10 cellular contexts compared by ENCODE assay signal in the genomic region with DNA sequence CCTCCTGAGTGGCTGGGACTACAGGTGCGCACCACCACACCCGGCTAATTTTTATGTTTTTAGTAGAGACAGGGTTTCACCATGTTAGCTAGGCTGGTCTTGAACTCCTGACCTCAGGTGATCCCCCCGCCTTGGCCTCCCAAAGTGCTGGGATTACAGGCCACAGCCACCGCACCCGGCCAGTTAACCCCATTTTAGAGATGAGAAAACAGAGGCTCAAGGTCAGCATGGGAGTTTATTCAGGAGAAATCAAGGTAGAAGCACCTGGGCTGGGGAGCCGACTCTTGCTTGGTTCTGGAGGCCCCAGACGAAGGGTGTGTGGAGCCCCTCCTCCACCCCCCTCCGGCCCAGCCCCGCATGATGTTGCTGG. TPM values are rescaled to one million over a fixed set of nuclear protein-coding genes. Genes with fewer than 3 reads are reported as not detected.
DNase-seq lines count a peak whose midpoint lies in the region; ATAC-seq and TF ChIP-seq lines count a peak whose summit lies in the region.
"Not testable (repeated sequence)": the region's sequence is repeated elsewhere in the genome, so short reads cannot be mapped to it uniquely, and the experiment has no call there.
"Had no signal": no experiment of that assay in that cellular context is flagged by ENCODE, and none has a peak within 500 bp of the region (broad histone marks: within the 10 kb centered on the region; RNA-seq: fewer than 3 reads in every experiment).

No MANE protein-coding gene starts in this region.

- peaks cover 34% of the 10 kb centered on the region for H3K4me1 ChIP-seq in ACC112 (ENCODE audit: control insufficient read depth, insufficient read depth, low read length, unreplicated experiment)
- H3K4me1 ChIP-seq in GM23338 (ENCODE audit: insufficient read depth) = peaks cover 41% of the 10 kb centered on the region
- H3K4me1 ChIP-seq in heart right ventricle = peaks cover 21 to 61% (median 50%) of the 10 kb centered on the region in 9 donors

- not testable (repeated sequence) for H3K9me3 Mint-ChIP-seq in GM23338; activated T-helper 1 cell treated with anti-CD3 and anti-CD28 coated beads, Interleukin-12 subunit alpha, Interleukin-12 subunit beta, Interleukin-2, Interleukin-4 antibody, amounts not matched to agents 30 ng/mL and 10 ng/mL and 1 ng/mL, durations not matched to agents 14 hours and 24 hours and 36 hours; MCF 10A (ENCODE audit: unreplicated experiment); naive B cell; stimulated activated memory B cell treated with anti-CD40 and anti-IgM and Interleukin-4, amounts not matched to agents 10 μg/mL and 1 μg/mL and 100 μg/mL, for 72 hours

- not testable (repeated sequence) for BruUV-seq in MCF 10A (replicated peaks; lab: Mats Ljungman, UMichigan)

- 83 to 85% methylated on average over 9 of the region's 9 CpGs for WGBS in heart right ventricle, 2 donors

- not testable (repeated sequence) for H3K9me3 ChIP-seq in SU-DHL-6 (ENCODE audit: insufficient read depth, low read length); heart right ventricle

- POLR2A ChIA-PET in MCF 10A (lab: Yijun Ruan, JAX) = interaction anchor here (1.0 to 2.5 kb wide), 4 partner anchors 9 to 24 kb away, joined by 3 to 9 read pairs (median 6); a partner anchor contains a TSS

- ATAC-seq in GM23338; heart right ventricle; naive B cell (ENCODE audit: low read depth in 2 of 2); stimulated activated memory B cell treated with anti-CD40 and anti-IgM and Interleukin-4, amounts not matched to agents 10 μg/mL and 1 μg/mL and 100 μg/mL, for 72 hours: not testable (repeated sequence)

- H3K4me2 ChIP-seq in GM23338 = peak overlapping the region; percentile 98
- peak overlapping the region; percentile 77 for H3K4me2 ChIP-seq in SU-DHL-6 (ENCODE audit: low read depth, low read length, poor library complexity, severe bottlenecking)

- CTCF ChIA-PET in MCF 10A (lab: Yijun Ruan, JAX) = interaction anchor here (0.7 kb wide), 1 partner anchor 189 kb away, joined by 3 read pairs; no protein-coding TSS in a partner anchor

- H3K36me3 ChIP-seq in ACC112 (ENCODE audit: insufficient read depth, low read length) (peaks cover 18% of the 10 kb centered on the region; the same call in 1 of the 2 replicates), GM23338 (ENCODE audit: insufficient read depth) (peaks cover 12% of the 10 kb centered on the region; the same call in 1 of the 2 replicates), heart right ventricle (peaks cover 14 to 70% (median 27%) of the 10 kb centered on the region in 9 donors)
- H3K36me3 ChIP-seq in SU-DHL-6 (ENCODE audit: low read length) = not testable (repeated sequence)

- peak overlapping the region; percentile 76 for H3K9ac ChIP-seq in SU-DHL-6 (ENCODE audit: low read length)

- H3F3A ChIP-seq in GM23338 (replicated peaks; ENCODE audit: low read depth) (peaks cover 31% of the 10 kb centered on the region), SU-DHL-6 (ENCODE audit: insufficient read depth) (peaks cover 23% of the 10 kb centered on the region)

- peaks cover 10% of the 10 kb centered on the region for H3K79me2 ChIP-seq in ACC112 (ENCODE audit: control insufficient read depth, insufficient read depth, low read length, unreplicated experiment)
- not testable (repeated sequence) for H3K79me2 ChIP-seq in GM23338 (replicated peaks; ENCODE audit: insufficient read depth); SU-DHL-6 (ENCODE audit: insufficient read depth, low read length)

- peaks cover 29% of the 10 kb centered on the region for H3K27me3 Mint-ChIP-seq in GM23338 (ENCODE audit: insufficient read depth, low read depth, poor library complexity)
- not testable (repeated sequence) for H3K27me3 Mint-ChIP-seq in activated T-helper 1 cell treated with anti-CD3 and anti-CD28 coated beads, Interleukin-12 subunit alpha, Interleukin-12 subunit beta, Interleukin-2, Interleukin-4 antibody, amounts not matched to agents 30 ng/mL and 10 ng/mL and 1 ng/mL, durations not matched to agents 14 hours and 24 hours and 36 hours (ENCODE audit: insufficient read depth); MCF 10A (ENCODE audit: insufficient read depth, unreplicated experiment); naive B cell; stimulated activated memory B cell treated with anti-CD40 and anti-IgM and Interleukin-4, amounts not matched to agents 10 μg/mL and 1 μg/mL and 100 μg/mL, for 72 hours

- peak overlapping the region; percentile 84; the same call in 1 of the 2 replicates for H3K4me3 ChIP-seq in ACC112 (ENCODE audit: low read depth, low read length)
- H3K4me3 ChIP-seq in GM23338 = not testable (repeated sequence)
- H3K4me3 ChIP-seq in SU-DHL-6 (ENCODE audit: insufficient read depth, low read length, poor library complexity, severe bottlenecking) = peak overlapping the region; percentile 70
- H3K4me3 ChIP-seq in heart right ventricle = peak overlapping the region; percentile 74 to 90 (median 82)

- H3K9me2 ChIP-seq in GM23338 (ENCODE audit: insufficient read depth); SU-DHL-6 (replicated peaks; ENCODE audit: insufficient read depth, low read length): not testable (repeated sequence)

- peak overlapping the region; percentile 81; the same call in 2 of the 3 replicates for H3K4me3 Mint-ChIP-seq in GM23338
- H3K4me3 Mint-ChIP-seq in activated T-helper 1 cell treated with anti-CD3 and anti-CD28 coated beads, Interleukin-12 subunit alpha, Interleukin-12 subunit beta, Interleukin-2, Interleukin-4 antibody, amounts not matched to agents 30 ng/mL and 10 ng/mL and 1 ng/mL, durations not matched to agents 14 hours and 24 hours and 36 hours = peak overlapping the region; percentile 82
- peak overlapping the region; percentile 71 for H3K4me3 Mint-ChIP-seq in MCF 10A (ENCODE audit: unreplicated experiment)
- H3K4me3 Mint-ChIP-seq in naive B cell = peak overlapping the region; percentile 93 to 99 (median 98)
- peak overlapping the region; percentile 81 for H3K4me3 Mint-ChIP-seq in stimulated activated memory B cell treated with anti-CD40 and anti-IgM and Interleukin-4, amounts not matched to agents 10 μg/mL and 1 μg/mL and 100 μg/mL, for 72 hours

- not testable (repeated sequence) for H2AFZ ChIP-seq in ACC112 (ENCODE audit: low read length, unreplicated experiment); GM23338; SU-DHL-6 (ENCODE audit: low read depth, low read length, severe bottlenecking)

- H3K27me3 ChIP-seq in ACC112 (ENCODE audit: insufficient read depth, low read length); GM23338 (ENCODE audit: insufficient read depth); SU-DHL-6 (ENCODE audit: low read length); heart right ventricle: not testable (repeated sequence)

- H3K4me1 Mint-ChIP-seq in GM23338 = peaks cover 40% of the 10 kb centered on the region
- peaks cover 45% of the 10 kb centered on the region for H3K4me1 Mint-ChIP-seq in activated T-helper 1 cell treated with anti-CD3 and anti-CD28 coated beads, Interleukin-12 subunit alpha, Interleukin-12 subunit beta, Interleukin-2, Interleukin-4 antibody, amounts not matched to agents 30 ng/mL and 10 ng/mL and 1 ng/mL, durations not matched to agents 14 hours and 24 hours and 36 hours (ENCODE audit: low read depth)
- H3K4me1 Mint-ChIP-seq in MCF 10A (ENCODE audit: insufficient read depth, unreplicated experiment) = peaks cover 12% of the 10 kb centered on the region
- H3K4me1 Mint-ChIP-seq in naive B cell = peaks cover 45 to 60% (median 54%) of the 10 kb centered on the region in 3 donors
- H3K4me1 Mint-ChIP-seq in stimulated activated memory B cell treated with anti-CD40 and anti-IgM and Interleukin-4, amounts not matched to agents 10 μg/mL and 1 μg/mL and 100 μg/mL, for 72 hours = peaks cover 59% of the 10 kb centered on the region

- not testable (repeated sequence) for TF ChIP-seq CTCF in GM23338 (conservative IDR thresholded peaks at IDR 0.05; ENCODE audit: low read depth in 2 of 2); SU-DHL-6 (IDR thresholded peaks at IDR 0.05; ENCODE audit: insufficient read depth, low read length, poor library complexity, severe bottlenecking); MCF 10A (IDR thresholded peaks at IDR 0.05; ENCODE audit: unreplicated experiment); heart right ventricle (IDR thresholded peaks at IDR 0.05)

- H3K36me3 Mint-ChIP-seq in GM23338 (ENCODE audit: low read depth) = peaks cover 15% of the 10 kb centered on the region
- H3K36me3 Mint-ChIP-seq in activated T-helper 1 cell treated with anti-CD3 and anti-CD28 coated beads, Interleukin-12 subunit alpha, Interleukin-12 subunit beta, Interleukin-2, Interleukin-4 antibody, amounts not matched to agents 30 ng/mL and 10 ng/mL and 1 ng/mL, durations not matched to agents 14 hours and 24 hours and 36 hours (ENCODE audit: low read depth) = peaks cover 29% of the 10 kb centered on the region
- peaks cover 30% of the 10 kb centered on the region for H3K36me3 Mint-ChIP-seq in MCF 10A (ENCODE audit: insufficient read depth, unreplicated experiment)
- peaks cover 0 to 12% of the 10 kb centered on the region in 2 donors for H3K36me3 Mint-ChIP-seq in naive B cell
- H3K36me3 Mint-ChIP-seq in stimulated activated memory B cell treated with anti-CD40 and anti-IgM and Interleukin-4, amounts not matched to agents 10 μg/mL and 1 μg/mL and 100 μg/mL, for 72 hours = peaks cover 59% of the 10 kb centered on the region

- not testable (repeated sequence) for H3K27ac ChIP-seq in ACC112 (ENCODE audit: low read depth, low read length); GM23338 (ENCODE audit: low read depth)
- H3K27ac ChIP-seq in SU-DHL-6 (ENCODE audit: low read depth, low read length) = peak overlapping the region; percentile 90
- peak overlapping the region; percentile 94 to 99 (median 96) for H3K27ac ChIP-seq in heart right ventricle

- not testable (repeated sequence) for H3K27ac Mint-ChIP-seq in GM23338; MCF 10A (ENCODE audit: low read depth, unreplicated experiment)
- peak overlapping the region; percentile 83 for H3K27ac Mint-ChIP-seq in activated T-helper 1 cell treated with anti-CD3 and anti-CD28 coated beads, Interleukin-12 subunit alpha, Interleukin-12 subunit beta, Interleukin-2, Interleukin-4 antibody, amounts not matched to agents 30 ng/mL and 10 ng/mL and 1 ng/mL, durations not matched to agents 14 hours and 24 hours and 36 hours
- H3K27ac Mint-ChIP-seq in naive B cell = peak overlapping the region; percentile 99 to 100 (median 100)
- H3K27ac Mint-ChIP-seq in stimulated activated memory B cell treated with anti-CD40 and anti-IgM and Interleukin-4, amounts not matched to agents 10 μg/mL and 1 μg/mL and 100 μg/mL, for 72 hours = peak overlapping the region; percentile 84

- not testable (repeated sequence) for DNase-seq in GM23338 (ENCODE audit: low spot score); activated T-helper 1 cell treated with anti-CD3 and anti-CD28 coated beads, Interleukin-12 subunit alpha, Interleukin-12 subunit beta, Interleukin-2, Interleukin-4 antibody, amounts not matched to agents 30 ng/mL and 10 ng/mL and 1 ng/mL, durations not matched to agents 14 hours and 24 hours and 36 hours (ENCODE audit: low spot score); MCF 10A (ENCODE audit: unreplicated experiment); heart right ventricle; naive B cell

- intact Hi-C loops in activated T-helper 1 cell treated with anti-CD3 and anti-CD28 coated beads, Interleukin-12 subunit alpha, Interleukin-12 subunit beta, Interleukin-2, Interleukin-4 antibody, amounts not matched to agents 30 ng/mL and 10 ng/mL and 1 ng/mL, durations not matched to agents 14 hours and 24 hours and 36 hours (cut with micrococcal nuclease) = loop anchor here (2.0 kb wide), 2 partner anchors 74 to 220 kb away; a partner anchor contains a TSS
- intact Hi-C loops in MCF 10A (cut with micrococcal nuclease) = not testable (repeated sequence)
- intact Hi-C loops in heart right ventricle (cut with DNase I) = loop anchor here in 3 of 10 donors (2.0 to 10.0 kb wide), 4 partner anchors 24 to 346 kb away; a partner anchor contains a TSS

- H4K20me1 ChIP-seq in GM23338 (replicated peaks; ENCODE audit: insufficient read depth); SU-DHL-6 (ENCODE audit: low read depth, low read length): not testable (repeated sequence)

RNA-seq across cellular contexts. Expression of a gene that starts 1.3 kb away (rescaled TPM):
- 54.6 and 56.7 TPM in 2 replicates for total RNA-seq in GM23338 (2014; rRNA removed; shearing (Covaris generic))
- 50.1 and 75.5 TPM in 2 replicates for polyA plus RNA-seq in GM23338 (2016; fragmentation: Nextera tagmentation; extraction: Ambion mirVana)
- total RNA-seq in activated T-helper 1 cell treated with anti-CD3 and anti-CD28 coated beads, Interleukin-12 subunit alpha, Interleukin-12 subunit beta, Interleukin-2, Interleukin-4 antibody, amounts not matched to agents 30 ng/mL and 10 ng/mL and 1 ng/mL, durations not matched to agents 14 hours and 24 hours and 36 hours = 117 and 130 TPM in 2 replicates
- 4.9 TPM in 2 replicates for total RNA-seq in MCF 10A (2022)
- 10 to 100 TPM; 11.8 to 39.7 (median 15.6) TPM for total RNA-seq in heart right ventricle
- polyA plus RNA-seq in heart right ventricle = 10 to 100 TPM; 32.6 to 85.9 TPM
- 100 to 1,000 TPM; 160 to 404 (median 207) TPM for polyA plus RNA-seq in naive B cell (ENCODE audit: low read depth in 6 of 6)

RNA-seq across cellular contexts. Expression of a gene that starts 23.5 kb away (rescaled TPM):
- 17.0 and 22.8 TPM in 2 replicates for total RNA-seq in GM23338 (2014; rRNA removed; shearing (Covaris generic))
- polyA plus RNA-seq in GM23338 (2016; fragmentation: Nextera tagmentation; extraction: Ambion mirVana) (12.9 and 18.5 TPM in 2 replicates), heart right ventricle (10 to 100 TPM; 28.9 to 38.3 TPM), naive B cell (ENCODE audit: low read depth in 6 of 6) (10 to 100 TPM; 36.3 to 72.2 (median 48.6) TPM)
- 102 and 104 TPM in 2 replicates for total RNA-seq in activated T-helper 1 cell treated with anti-CD3 and anti-CD28 coated beads, Interleukin-12 subunit alpha, Interleukin-12 subunit beta, Interleukin-2, Interleukin-4 antibody, amounts not matched to agents 30 ng/mL and 10 ng/mL and 1 ng/mL, durations not matched to agents 14 hours and 24 hours and 36 hours
- total RNA-seq in MCF 10A (2022) (82.1 and 83.0 TPM in 2 replicates), heart right ventricle (10 to 100 TPM; 30.7 to 55.2 (median 40.0) TPM)

RNA-seq across cellular contexts. Expression of a gene that starts 23.6 kb away (rescaled TPM):
- 41.2 and 52.2 TPM in 2 replicates for total RNA-seq in GM23338 (2014; rRNA removed; shearing (Covaris generic))
- polyA plus RNA-seq in GM23338 (2016; fragmentation: Nextera tagmentation; extraction: Ambion mirVana) (7.3 and 8.7 TPM in 2 replicates), heart right ventricle (10 to 100 TPM in 1 of 2 donors, 1 to 10 TPM in 1; 9.7 to 11.6 TPM), naive B cell (ENCODE audit: low read depth in 6 of 6) (1 to 10 TPM in 5 of 6 donors, not detected in 1; 1.7 to 5.9 (median 3.0) TPM)
- 55.0 and 55.2 TPM in 2 replicates for total RNA-seq in activated T-helper 1 cell treated with anti-CD3 and anti-CD28 coated beads, Interleukin-12 subunit alpha, Interleukin-12 subunit beta, Interleukin-2, Interleukin-4 antibody, amounts not matched to agents 30 ng/mL and 10 ng/mL and 1 ng/mL, durations not matched to agents 14 hours and 24 hours and 36 hours
- total RNA-seq in MCF 10A (2022) (40.9 and 45.8 TPM in 2 replicates), heart right ventricle (10 to 100 TPM in 9 of 10 donors, 1 to 10 TPM in 1; 9.4 to 16.9 (median 11.7) TPM)

RNA-seq across cellular contexts. Expression of a gene that starts 25.2 kb away (rescaled TPM):
- total RNA-seq in GM23338 (2014; rRNA removed; shearing (Covaris generic)) = 32.8 and 38.6 TPM in 2 replicates
- polyA plus RNA-seq in GM23338 (2016; fragmentation: Nextera tagmentation; extraction: Ambion mirVana) (19.8 and 20.8 TPM in 2 replicates), heart right ventricle (10 to 100 TPM; 32.5 to 69.9 TPM), naive B cell (ENCODE audit: low read depth in 6 of 6) (10 to 100 TPM in 4 of 6 donors, 1 to 10 TPM in 2; 9.2 to 20.1 (median 11.9) TPM)
- total RNA-seq in activated T-helper 1 cell treated with anti-CD3 and anti-CD28 coated beads, Interleukin-12 subunit alpha, Interleukin-12 subunit beta, Interleukin-2, Interleukin-4 antibody, amounts not matched to agents 30 ng/mL and 10 ng/mL and 1 ng/mL, durations not matched to agents 14 hours and 24 hours and 36 hours = 103 and 106 TPM in 2 replicates
- total RNA-seq in MCF 10A (2022) (35.2 and 39.7 TPM in 2 replicates), heart right ventricle (10 to 100 TPM; 23.1 to 45.6 (median 34.2) TPM)

RNA-seq across cellular contexts. Expression of a gene that starts 43.6 kb away (rescaled TPM):
- total RNA-seq in GM23338 (2014; rRNA removed; shearing (Covaris generic)) = not detected in 2 replicates
- polyA plus RNA-seq in GM23338 (2016; fragmentation: Nextera tagmentation; extraction: Ambion mirVana) (0.24 and 0.60 TPM in 2 replicates), heart right ventricle (1 to 10 TPM in 1 of 2 donors, under 1 TPM in 1; 0.48 to 1.4 TPM), naive B cell (ENCODE audit: low read depth in 6 of 6) (not detected)
- 1.6 and 2.0 TPM in 2 replicates for total RNA-seq in activated T-helper 1 cell treated with anti-CD3 and anti-CD28 coated beads, Interleukin-12 subunit alpha, Interleukin-12 subunit beta, Interleukin-2, Interleukin-4 antibody, amounts not matched to agents 30 ng/mL and 10 ng/mL and 1 ng/mL, durations not matched to agents 14 hours and 24 hours and 36 hours
- total RNA-seq in MCF 10A (2022) (0.25 TPM in 1 of 2 replicates, not detected in the other), heart right ventricle (1 to 10 TPM in 2 of 10 donors, under 1 TPM in 6, not detected in 2; 0.22 to 1.5 (median 0.35) TPM)
- total RNA-seq: A172, cardiac muscle cell had no signal
- polyA plus RNA-seq: cardiac muscle cell had no signal
